Comparison of ENCODE assay signal across 28 cellular contexts in genomic region chr13:95375706-95376105, GRCh38.
"Had no signal": no experiment of that assay in that cellular context is flagged by ENCODE, and none has a peak within 500 bp of the region (broad histone marks: within the 10 kb centered on the region; RNA-seq: fewer than 3 reads in every experiment).

No MANE protein-coding gene starts in this region.

- H3K27ac Mint-ChIP-seq: natural killer cell treated with Interleukin-12 subunit alpha and Interleukin-12 subunit beta and Interleukin-15 and Interleukin-18, amount 100 ng/mL, for 72 hours; nephron progenitor cell; progenitor cell of endocrine pancreas; stimulated activated effector memory CD8-positive, alpha-beta T cell treated with anti-CD3 and anti-CD28 coated beads, Interleukin-12 subunit alpha, Interleukin-12 subunit beta, amount 100 ng/mL, for 72 hours; stimulated activated naive B cell treated with anti-CD40 and anti-IgM and Interleukin-4, amounts not matched to agents 10 μg/mL and 1 μg/mL and 100 μg/mL, for 72 hours; stimulated activated naive CD8-positive, alpha-beta T cell treated with anti-CD3 and anti-CD28 coated beads, Interleukin-15, Interleukin-2, amounts not matched to agents 100 ng/mL and 50 ng/mL, for 24 hours had no signal

- DNase-seq: nephron progenitor cell; nucleus accumbens; pancreas; psoas muscle; right cardiac atrium; right lobe of liver; small intestine; stimulated activated CD4-positive, alpha-beta T cell treated with anti-CD3 and anti-CD28 coated beads, Interleukin-15, amount 100 ng/mL, for 24 hours; stimulated activated CD4-positive, alpha-beta T cell treated with anti-CD3 and anti-CD28 coated beads, Interleukin-2, amount 100 ng/mL, for 24 hours; stimulated activated CD4-positive, alpha-beta T cell treated with anti-CD3 and anti-CD28 coated beads, Interleukin-2, amount 100 ng/mL, for 48 hours; stimulated activated CD4-positive, alpha-beta T cell treated with anti-CD3 and anti-CD28 coated beads, Interleukin-4, amount 100 ng/mL, for 24 hours; stimulated activated naive B cell treated with anti-CD40 and anti-IgM and Interleukin-4, amounts not matched to agents 10 μg/mL and 1 μg/mL and 100 μg/mL, for 72 hours; stimulated activated naive CD4-positive, alpha-beta T cell treated with Interleukin-2 at 50 U/mL for 16 hours; stomach; thyroid gland; trophoblast cell; upper lobe of left lung had no signal

- H3K27me3 ChIP-seq: neutrophil, pancreas, right lobe of liver, sigmoid colon, stomach, thyroid gland, tibial nerve, upper lobe of left lung, vagina had no signal

- H3K27ac ChIP-seq: neutrophil, pancreas, psoas muscle, right lobe of liver, sigmoid colon, stomach, thoracic aorta, thyroid gland, tibial nerve, upper lobe of left lung, vagina had no signal

- H3K36me3 Mint-ChIP-seq: natural killer cell treated with Interleukin-12 subunit alpha and Interleukin-12 subunit beta and Interleukin-15 and Interleukin-18, amount 100 ng/mL, for 72 hours; stimulated activated effector memory CD8-positive, alpha-beta T cell treated with anti-CD3 and anti-CD28 coated beads, Interleukin-12 subunit alpha, Interleukin-12 subunit beta, amount 100 ng/mL, for 72 hours; stimulated activated naive B cell treated with anti-CD40 and anti-IgM and Interleukin-4, amounts not matched to agents 10 μg/mL and 1 μg/mL and 100 μg/mL, for 72 hours had no signal

- H3K4me3 ChIP-seq: pancreas, psoas muscle, right lobe of liver, sigmoid colon, stomach, thoracic aorta, thyroid gland, tibial nerve, upper lobe of left lung, vagina had no signal

- H3K4me3 Mint-ChIP-seq: natural killer cell treated with Interleukin-12 subunit alpha and Interleukin-12 subunit beta and Interleukin-15 and Interleukin-18, amount 100 ng/mL, for 72 hours; nephron progenitor cell; neural crest cell; stimulated activated effector memory CD8-positive, alpha-beta T cell treated with anti-CD3 and anti-CD28 coated beads, Interleukin-12 subunit alpha, Interleukin-12 subunit beta, amount 100 ng/mL, for 72 hours; stimulated activated naive B cell treated with anti-CD40 and anti-IgM and Interleukin-4, amounts not matched to agents 10 μg/mL and 1 μg/mL and 100 μg/mL, for 72 hours; stimulated activated naive CD8-positive, alpha-beta T cell treated with anti-CD3 and anti-CD28 coated beads, Interleukin-15, Interleukin-2, amounts not matched to agents 100 ng/mL and 50 ng/mL, for 24 hours had no signal

- H3K4me1 Mint-ChIP-seq: stimulated activated effector memory CD8-positive, alpha-beta T cell treated with anti-CD3 and anti-CD28 coated beads, Interleukin-12 subunit alpha, Interleukin-12 subunit beta, amount 100 ng/mL, for 72 hours had no signal

- H3K36me3 ChIP-seq: neutrophil, pancreas, right lobe of liver, sigmoid colon, stomach, thoracic aorta, thyroid gland, tibial nerve, upper lobe of left lung, vagina had no signal

- FAIRE-seq: pancreas, small intestine, urothelium cell line had no signal

- ATAC-seq: natural killer cell treated with Interleukin-12 subunit alpha and Interleukin-12 subunit beta and Interleukin-15 and Interleukin-18, amount 100 ng/mL, for 72 hours; pancreas; psoas muscle; right cardiac atrium; right lobe of liver; stimulated activated effector memory CD8-positive, alpha-beta T cell treated with anti-CD3 and anti-CD28 coated beads, Interleukin-12 subunit alpha, Interleukin-12 subunit beta, amount 100 ng/mL, for 72 hours; stimulated activated naive B cell treated with anti-CD40 and anti-IgM and Interleukin-4, amounts not matched to agents 10 μg/mL and 1 μg/mL and 100 μg/mL, for 72 hours had no signal

- H3K9me3 Mint-ChIP-seq: natural killer cell treated with Interleukin-12 subunit alpha and Interleukin-12 subunit beta and Interleukin-15 and Interleukin-18, amount 100 ng/mL, for 72 hours; neural crest cell; stimulated activated effector memory CD8-positive, alpha-beta T cell treated with anti-CD3 and anti-CD28 coated beads, Interleukin-12 subunit alpha, Interleukin-12 subunit beta, amount 100 ng/mL, for 72 hours; stimulated activated naive CD8-positive, alpha-beta T cell treated with anti-CD3 and anti-CD28 coated beads, Interleukin-15, Interleukin-2, amounts not matched to agents 100 ng/mL and 50 ng/mL, for 24 hours had no signal

- H3K9me3 ChIP-seq: neutrophil, pancreas, psoas muscle, right lobe of liver, sigmoid colon, stomach, thoracic aorta, thyroid gland, upper lobe of left lung, vagina had no signal
